ENCODE assay signal across 21 cellular contexts in the genomic region with DNA sequence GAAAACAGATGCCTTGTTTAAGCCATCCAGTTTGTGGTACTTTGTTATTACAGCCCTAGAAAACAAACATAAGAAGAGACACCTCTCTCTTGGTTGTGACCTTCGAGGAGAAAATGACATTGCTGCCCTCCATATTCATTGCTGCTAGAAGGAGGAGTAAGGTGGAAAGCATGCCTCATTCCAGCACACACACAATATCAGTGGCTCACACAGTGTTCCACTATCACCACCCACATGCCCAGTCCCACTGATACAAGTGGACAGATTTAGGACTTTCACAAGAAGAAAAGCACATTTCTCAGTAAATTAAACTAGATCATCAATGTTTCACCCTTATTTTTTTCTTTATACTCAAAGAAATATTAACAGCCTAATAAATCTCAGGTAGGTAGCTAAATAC.
DNase-seq lines count a peak whose midpoint lies in the region; ATAC-seq, FAIRE-seq and TF ChIP-seq lines count a peak whose summit lies in the region.
"Had no signal": no experiment of that assay in that cellular context is flagged by ENCODE, and none has a peak within 500 bp of the region (broad histone marks: within the 10 kb centered on the region; RNA-seq: fewer than 3 reads in every experiment).

No MANE protein-coding gene starts in this region.

- intact Hi-C loops in IMR-90 (cut with micrococcal nuclease): no loop called here
- intact Hi-C loops in K562 (cut with micrococcal nuclease): no loop called here
- intact Hi-C loops in Caco-2 (cut with micrococcal nuclease; ENCODE audit: unreplicated experiment): no loop called here

- H3K4me2 ChIP-seq in IMR-90 (ENCODE audit: low read depth, low read length) (no peak overlapping the region), K562 (ENCODE audit: insufficient read depth, low read length) (no peak overlapping the region), mesendoderm (ENCODE audit: low read length) (no peak overlapping the region), Karpas-422 (ENCODE audit: low read depth, low read length, poor library complexity, severe bottlenecking) (no peak overlapping the region)
- H3K4me2 ChIP-seq: A549 had no signal

- H3K27me3 ChIP-seq in IMR-90 (ENCODE audit: control insufficient read depth, insufficient read depth, low read length): no peaks in the 10 kb centered on the region
- no peaks in the 10 kb centered on the region; a peak in 1 of 5 replicates for H3K27me3 ChIP-seq in K562 (ENCODE audit: control insufficient read depth in 2 of 2, insufficient read depth in 2 of 2, low read length in 2 of 2)
- no peaks in the 10 kb centered on the region for H3K27me3 ChIP-seq in mesendoderm (ENCODE audit: insufficient read depth, low read length, poor library complexity)
- H3K27me3 ChIP-seq in Caco-2 (replicated peaks; ENCODE audit: control insufficient read depth, insufficient read depth, low read length): no peaks in the 10 kb centered on the region
- no peaks in the 10 kb centered on the region for H3K27me3 ChIP-seq in Karpas-422 (ENCODE audit: low read length)

- peak overlapping the region in 1 of 2 experiments; percentile 26; a peak in 1 of 4 replicates for H4K8ac ChIP-seq in IMR-90 (ENCODE audit: low read depth in 2 of 2, low read length in 2 of 2)
- peak overlapping the region; percentile 65 for H4K8ac ChIP-seq in mesendoderm (ENCODE audit: low read depth, low read length)

- H3K4me3 ChIP-seq in IMR-90 (ENCODE audit: insufficient read depth, low read depth, low read length): no peak overlapping the region
- H3K4me3 ChIP-seq in K562: no peak overlapping the region
- H3K4me3 ChIP-seq in mesendoderm (ENCODE audit: low read length): no peak overlapping the region
- H3K4me3 ChIP-seq in Caco-2 (ENCODE audit: low read depth, low read length): no peak overlapping the region
- H3K4me3 ChIP-seq in Karpas-422 (ENCODE audit: low read length): no peak overlapping the region
- H3K4me3 ChIP-seq: A549, GM23338 had no signal

- H4K91ac ChIP-seq in IMR-90 (ENCODE audit: insufficient read depth, low read depth, low read length): peak overlapping the region; percentile 28; the same call in 1 of the 2 replicates

- H4K5ac ChIP-seq in IMR-90 (ENCODE audit: low read depth, low read length) (no peak overlapping the region), mesendoderm (ENCODE audit: low read length) (no peak overlapping the region)

- CTCF ChIA-PET in IMR-90 (lab: Yijun Ruan, JAX): no interaction called here
- CTCF ChIA-PET in K562 (lab: Yijun Ruan, JAX; ENCODE audit: low intra/inter-chr PET ratio): no interaction called here
- CTCF ChIA-PET in Caco-2 (lab: Charles Lee): no interaction called here

- H2BK15ac ChIP-seq in IMR-90 (ENCODE audit: low read depth, low read length) (peak overlapping the region; percentile 65; the same call in 1 of the 3 replicates), mesendoderm (replicated peaks; ENCODE audit: low read depth) (peak overlapping the region; percentile 78)

- dilution Hi-C loops in IMR-90 (cut with HindIII; ENCODE audit: low sequenced_read_pairs, unreplicated experiment): no loop called here

- H3K56ac ChIP-seq in IMR-90 (ENCODE audit: extremely low read depth, insufficient read depth, low read length) (no peak overlapping the region), mesendoderm (ENCODE audit: low read length) (no peak overlapping the region)

- H3K9me1 ChIP-seq in IMR-90 (ENCODE audit: insufficient read depth, low read length): peaks cover 7% of the 10 kb centered on the region; the same call in 1 of the 2 replicates
- no peaks in the 10 kb centered on the region for H3K9me1 ChIP-seq in K562 (ENCODE audit: control insufficient read depth, insufficient read depth, low read length)

- WGBS in IMR-90 (ENCODE audit: extremely low coverage in 2 of 2, insufficient read length in 1 of 2), 2 experiments: no CpG with 5 or more reads among the region's 1 CpG
- 0% methylated on average over 1 of the region's 1 CpG for WGBS in K562 (ENCODE audit: insufficient coverage, low coverage, missing lambda C conversion rate)
- WGBS in mesendoderm (ENCODE audit: extremely low coverage, insufficient coverage, low lambda C conversion rate): no CpG with 5 or more reads among the region's 1 CpG

- H3K9me3 ChIP-seq in IMR-90 (ENCODE audit: control insufficient read depth, insufficient read depth, low read length) (no peaks in the 10 kb centered on the region), K562 (replicated peaks; ENCODE audit: control insufficient read depth, insufficient read depth, low read depth, low read length) (no peaks in the 10 kb centered on the region), Caco-2 (no peaks in the 10 kb centered on the region), Karpas-422 (ENCODE audit: low read length) (no peaks in the 10 kb centered on the region)
- H3K9me3 ChIP-seq: A549 had no signal

- no peak for FAIRE-seq in K562 (lab: Jason Lieb, UNC)
- FAIRE-seq: A549, GM12892, GM18507, H54, HepG2 had no signal

- H2AFZ ChIP-seq in IMR-90 (replicated peaks; ENCODE audit: low read length, poor library complexity): no peak overlapping the region
- H2AFZ ChIP-seq in K562 (ENCODE audit: low read depth, low read length): no peak overlapping the region
- no peak overlapping the region for H2AFZ ChIP-seq in Karpas-422 (ENCODE audit: low read length)
- H2AFZ ChIP-seq: GM23338 had no signal

- H2AK9ac ChIP-seq in IMR-90 (replicated peaks; ENCODE audit: low read depth, low read length, poor library complexity): no peak overlapping the region

- POLR2A ChIA-PET in IMR-90 (lab: Charles Lee; ENCODE audit: unreplicated experiment): no interaction called here
- POLR2A ChIA-PET in K562 (lab: Yijun Ruan, JAX): interaction anchor here (0.6 kb wide), 1 partner anchor 19 kb away, joined by 3 read pairs; no protein-coding TSS in a partner anchor
- POLR2A ChIA-PET in Caco-2 (lab: Charles Lee): no interaction called here

- H3K9me2 ChIP-seq in Karpas-422 (replicated peaks; ENCODE audit: insufficient read depth, low read length): no peaks in the 10 kb centered on the region

- H2BK20ac ChIP-seq in IMR-90 (ENCODE audit: low read depth, low read length): peak overlapping the region; percentile 20; the same call in 1 of the 2 replicates

- H2AK5ac ChIP-seq in IMR-90 (ENCODE audit: low read depth, low read length): peak overlapping the region; percentile 82; the same call in 1 of the 2 replicates
- H2AK5ac ChIP-seq in mesendoderm (ENCODE audit: low read length): no peak overlapping the region

- peaks cover 46% of the 10 kb centered on the region for H3K27me3 Mint-ChIP-seq in activated naive CD8-positive, alpha-beta T cell treated with anti-CD3 and anti-CD28 coated beads, Interleukin-2, amount 50 U/mL, for 24 hours
- peaks cover 52% of the 10 kb centered on the region for H3K27me3 Mint-ChIP-seq in activated naive CD8-positive, alpha-beta T cell treated with anti-CD3 and anti-CD28 coated beads for 36 hours
- H3K27me3 Mint-ChIP-seq in Caco-2 (ENCODE audit: insufficient read depth, unreplicated experiment): no peaks in the 10 kb centered on the region

- no peak for TF ChIP-seq EP300 in K562 (IDR thresholded peaks at IDR 0.05; ENCODE audit: low read length)

- peaks cover 5% of the 10 kb centered on the region; the same call in 1 of the 2 replicates for H3K4me1 ChIP-seq in IMR-90 (ENCODE audit: control insufficient read depth, insufficient read depth, low read length)
- peaks cover 4 to 20% of the 10 kb centered on the region in 2 experiments; a peak in 3 of 5 replicates for H3K4me1 ChIP-seq in K562 (replicated peaks in 1 of 2; ENCODE audit: control insufficient read depth in 2 of 2, insufficient read depth in 2 of 2, low read length in 2 of 2)
- peaks cover 6% of the 10 kb centered on the region for H3K4me1 ChIP-seq in mesendoderm (ENCODE audit: control insufficient read depth, low read depth, low read length)
- peaks cover 29% of the 10 kb centered on the region for H3K4me1 ChIP-seq in Caco-2
- no peaks in the 10 kb centered on the region for H3K4me1 ChIP-seq in Karpas-422 (ENCODE audit: low read length)

- H2BK5ac ChIP-seq in IMR-90 (ENCODE audit: low read depth, low read length, poor library complexity, severe bottlenecking) (no peak overlapping the region), mesendoderm (ENCODE audit: low read length) (no peak overlapping the region)

- no TSS peak for BruUV-seq in IMR-90 (replicated peaks; lab: Mats Ljungman, UMichigan)
- BruUV-seq in K562 (replicated peaks; lab: Mats Ljungman, UMichigan): no TSS peak
- BruUV-seq in Caco-2 (replicated peaks; lab: Mats Ljungman, UMichigan): no TSS peak

- H3K9ac ChIP-seq in IMR-90 (ENCODE audit: low read depth, low read length): no peak overlapping the region
- H3K9ac ChIP-seq in K562 (ENCODE audit: insufficient read depth in 1 of 2, low read depth in 2 of 2, low read length in 2 of 2): no peak overlapping the region
- no peak overlapping the region for H3K9ac ChIP-seq in mesendoderm (ENCODE audit: low read length)
- H3K9ac ChIP-seq in Karpas-422 (ENCODE audit: low read length): no peak overlapping the region

- peaks cover 26% of the 10 kb centered on the region for H3K4me1 Mint-ChIP-seq in activated naive CD8-positive, alpha-beta T cell treated with anti-CD3 and anti-CD28 coated beads, Interleukin-2, amount 50 U/mL, for 24 hours
- H3K4me1 Mint-ChIP-seq in activated naive CD8-positive, alpha-beta T cell treated with anti-CD3 and anti-CD28 coated beads for 36 hours: peaks cover 8% of the 10 kb centered on the region
- H3K4me1 Mint-ChIP-seq in Caco-2 (ENCODE audit: low read depth, unreplicated experiment): peaks cover 36% of the 10 kb centered on the region

- H3K23ac ChIP-seq in IMR-90 (ENCODE audit: low read depth, low read length) (no peak overlapping the region), mesendoderm (ENCODE audit: low read length) (no peak overlapping the region)

- in situ Hi-C loops in IMR-90 (cut with MboI; ENCODE audit: low sequenced_read_pairs) (no loop called here), K562 (cut with MboI) (no loop called here)

- TF ChIP-seq CTCF in IMR-90 (conservative IDR thresholded peaks at IDR 0.05; ENCODE audit: low read depth, low read length) (no peak), K562 (IDR thresholded peaks at IDR 0.05 in 2 of 3, conservative IDR thresholded peaks at IDR 0.05 in 1 of 3; ENCODE audit: insufficient read depth in 2 of 3, low read depth in 1 of 3, low read length in 3 of 3) (no peak), Caco-2 (IDR thresholded peaks at IDR 0.05; ENCODE audit: insufficient read depth in 1 of 2, low read depth in 1 of 2, low read length in 1 of 2, severe bottlenecking in 1 of 2, unreplicated experiment in 1 of 2) (no peak)

- H2BK120ac ChIP-seq in IMR-90 (ENCODE audit: low read depth, low read length): peak overlapping the region; percentile 5; the same call in 1 of the 2 replicates
- peak overlapping the region; percentile 67 for H2BK120ac ChIP-seq in mesendoderm (ENCODE audit: low read depth, low read length)

- ATAC-seq in activated naive CD8-positive, alpha-beta T cell treated with anti-CD3 and anti-CD28 coated beads, Interleukin-2, amount 50 U/mL, for 24 hours: peak; percentile 66
- ATAC-seq in IMR-90 (ENCODE audit: low read depth) (no peak), K562 (no peak)
- ATAC-seq: A549, GM23338, HepG2 had no signal

- no peak for TF ChIP-seq RAD21 in IMR-90 (IDR thresholded peaks at IDR 0.05; ENCODE audit: low read length)
- TF ChIP-seq RAD21 in K562 (CRISPR knock-in tag; conservative IDR thresholded peaks at IDR 0.05 in 1 of 2, IDR thresholded peaks at IDR 0.05 in 1 of 2): no peak

- H3K4ac ChIP-seq in IMR-90 (ENCODE audit: low read depth, low read length): peak overlapping the region; percentile 70; the same call in 1 of the 2 replicates
- no peak overlapping the region for H3K4ac ChIP-seq in mesendoderm (ENCODE audit: low read depth, low read length)

- no peak overlapping the region for H3K18ac ChIP-seq in IMR-90 (ENCODE audit: low read depth, low read length)
- no peak overlapping the region for H3K18ac ChIP-seq in mesendoderm (ENCODE audit: low read length)

- TF ChIP-seq POLR2A in IMR-90 (IDR thresholded peaks at IDR 0.05; ENCODE audit: low read depth, low read length) (no peak), K562 (conservative IDR thresholded peaks at IDR 0.05) (no peak)

- H4K20me1 ChIP-seq in IMR-90 (ENCODE audit: insufficient read depth, low read length): no peaks in the 10 kb centered on the region
- H4K20me1 ChIP-seq in K562 (replicated peaks; ENCODE audit: control insufficient read depth, insufficient read depth, low read length): no peaks in the 10 kb centered on the region; the same call in 1 of the 2 replicates
- H4K20me1 ChIP-seq in Karpas-422 (ENCODE audit: insufficient read depth, low read depth, low read length): no peaks in the 10 kb centered on the region

- H3K4me3 Mint-ChIP-seq in activated naive CD8-positive, alpha-beta T cell treated with anti-CD3 and anti-CD28 coated beads, Interleukin-2, amount 50 U/mL, for 24 hours: no peak overlapping the region
- H3K4me3 Mint-ChIP-seq in activated naive CD8-positive, alpha-beta T cell treated with anti-CD3 and anti-CD28 coated beads for 36 hours: no peak overlapping the region
- H3K4me3 Mint-ChIP-seq in Caco-2 (ENCODE audit: unreplicated experiment): no peak overlapping the region
- H3K4me3 Mint-ChIP-seq: CD4-positive, alpha-beta T cell; GM23338 had no signal

- no peaks in the 10 kb centered on the region for H3K9me3 Mint-ChIP-seq in activated naive CD8-positive, alpha-beta T cell treated with anti-CD3 and anti-CD28 coated beads, Interleukin-2, amount 50 U/mL, for 24 hours
- no peaks in the 10 kb centered on the region for H3K9me3 Mint-ChIP-seq in activated naive CD8-positive, alpha-beta T cell treated with anti-CD3 and anti-CD28 coated beads for 36 hours
- H3K9me3 Mint-ChIP-seq in Caco-2 (ENCODE audit: unreplicated experiment): no peaks in the 10 kb centered on the region
- H3K9me3 Mint-ChIP-seq: CD4-positive, alpha-beta T cell; GM23338 had no signal

- no peaks in the 10 kb centered on the region for H3K36me3 ChIP-seq in IMR-90 (ENCODE audit: control insufficient read depth, insufficient read depth, low read length)
- H3K36me3 ChIP-seq in K562 (ENCODE audit: control insufficient read depth, insufficient read depth, low read length): no peaks in the 10 kb centered on the region
- no peaks in the 10 kb centered on the region for H3K36me3 ChIP-seq in mesendoderm (ENCODE audit: control insufficient read depth, insufficient read depth, low read length)
- no peaks in the 10 kb centered on the region for H3K36me3 ChIP-seq in Caco-2 (ENCODE audit: control insufficient read depth, insufficient read depth, low read length)
- no peaks in the 10 kb centered on the region for H3K36me3 ChIP-seq in Karpas-422 (ENCODE audit: insufficient read depth, low read length)

- no peak overlapping the region for H3K27ac ChIP-seq in IMR-90 (ENCODE audit: insufficient read depth, low read length)
- H3K27ac ChIP-seq in K562 (ENCODE audit: extremely low read depth, low read depth, low read length): no peak overlapping the region
- H3K27ac ChIP-seq in mesendoderm (ENCODE audit: low read depth, low read length): no peak overlapping the region
- no peak overlapping the region for H3K27ac ChIP-seq in Karpas-422 (ENCODE audit: low read length)
- H3K27ac ChIP-seq: 22Rv1, C4-2B had no signal

- H3K27ac Mint-ChIP-seq in activated naive CD8-positive, alpha-beta T cell treated with anti-CD3 and anti-CD28 coated beads, Interleukin-2, amount 50 U/mL, for 24 hours: no peak overlapping the region
- H3K27ac Mint-ChIP-seq in activated naive CD8-positive, alpha-beta T cell treated with anti-CD3 and anti-CD28 coated beads for 36 hours: no peak overlapping the region
- H3K27ac Mint-ChIP-seq in Caco-2 (ENCODE audit: unreplicated experiment): no peak overlapping the region
- H3K27ac Mint-ChIP-seq: CD4-positive, alpha-beta T cell; GM23338 had no signal

- H3K14ac ChIP-seq in IMR-90 (replicated peaks; ENCODE audit: low read depth, low read length): peak overlapping the region; percentile 55

- no peak for DNase-seq in activated naive CD8-positive, alpha-beta T cell treated with anti-CD3 and anti-CD28 coated beads, Interleukin-2, amount 50 U/mL, for 24 hours
- DNase-seq in activated naive CD8-positive, alpha-beta T cell treated with anti-CD3 and anti-CD28 coated beads for 36 hours: no peak
- no peak for DNase-seq in IMR-90
- DNase-seq in K562 (ENCODE audit: extremely low read depth in 1 of 4, low spot score in 3 of 4): peak in 2 of 4 experiments; percentile 19 to 23
- no peak for DNase-seq in mesendoderm
- no peak for DNase-seq in Caco-2
- no peak for DNase-seq in Karpas-422
- DNase-seq in NCI-H1930 (lab: John Stamatoyannopoulos, UW): no peak
- DNase-seq: AML-193; CD4-positive, alpha-beta T cell; DMS153; DMS79; GDM1 had no signal

- H3K79me2 ChIP-seq in K562 (ENCODE audit: control insufficient read depth, insufficient read depth, low read length) (no peaks in the 10 kb centered on the region), mesendoderm (ENCODE audit: control insufficient read depth, insufficient read depth, low read length) (no peaks in the 10 kb centered on the region), Karpas-422 (ENCODE audit: low read length) (no peaks in the 10 kb centered on the region)

- H3K36me3 Mint-ChIP-seq in activated naive CD8-positive, alpha-beta T cell treated with anti-CD3 and anti-CD28 coated beads, Interleukin-2, amount 50 U/mL, for 24 hours (ENCODE audit: low read depth): no peaks in the 10 kb centered on the region
- H3K36me3 Mint-ChIP-seq in activated naive CD8-positive, alpha-beta T cell treated with anti-CD3 and anti-CD28 coated beads for 36 hours: no peaks in the 10 kb centered on the region
- no peaks in the 10 kb centered on the region for H3K36me3 Mint-ChIP-seq in Caco-2 (ENCODE audit: insufficient read depth, unreplicated experiment)

- H3K79me1 ChIP-seq in IMR-90 (ENCODE audit: low read depth in 1 of 2, low read length in 2 of 2) (no peaks in the 10 kb centered on the region), mesendoderm (ENCODE audit: low read length) (no peaks in the 10 kb centered on the region)
